9 cellular contexts compared by ENCODE assay signal in the genomic region with DNA sequence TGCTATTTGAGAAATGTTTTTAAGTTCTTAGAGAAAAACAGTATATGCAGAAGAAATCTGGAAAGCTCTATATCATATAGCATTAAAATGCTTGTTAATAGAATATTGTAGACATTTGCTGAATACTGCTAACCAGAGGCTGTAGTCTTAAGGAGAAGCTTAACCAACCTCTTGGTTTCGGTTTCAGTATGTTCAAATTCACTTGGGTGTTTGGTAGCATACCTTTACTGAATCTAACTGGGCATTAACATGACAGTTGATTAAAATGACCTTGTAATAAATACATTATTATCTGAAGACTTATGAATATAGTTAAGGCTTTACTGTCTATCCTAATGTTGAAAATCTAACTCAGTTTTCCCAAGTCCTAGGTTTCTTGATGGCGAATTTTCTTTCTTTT. TPM values are rescaled to one million over a fixed set of nuclear protein-coding genes. Genes with fewer than 3 reads are reported as not detected.
DNase-seq lines count a peak whose midpoint lies in the region; ATAC-seq, FAIRE-seq and TF ChIP-seq lines count a peak whose summit lies in the region.
"Had no signal": no experiment of that assay in that cellular context is flagged by ENCODE, and none has a peak within 500 bp of the region (broad histone marks: within the 10 kb centered on the region; RNA-seq: fewer than 3 reads in every experiment).

No MANE protein-coding gene starts in this region.

- no peak overlapping the region for H3K9ac ChIP-seq in H9 (ENCODE audit: extremely low read depth, insufficient read length, low read length)

- H4K20me1 ChIP-seq in H9 (ENCODE audit: control insufficient read depth, insufficient read depth, insufficient read length), result no peaks in the 10 kb centered on the region

- DNase-seq in H54 (ENCODE audit: insufficient read length, low spot score), result no peak
- DNase-seq in RPMI8226, result peak; percentile 70
- no peak for DNase-seq in memory B cell (ENCODE audit: low spot score in 2 of 2)
- no peak for DNase-seq in NCI-H446 treated with DMSO at 0.1 percent for 48 hours (lab: John Stamatoyannopoulos, UW)
- no peak for DNase-seq in left ventricle myocardium superior
- no peak for DNase-seq in GM19240 (ENCODE audit: insufficient read length, low spot score)
- DNase-seq in H9, result no peak

- FAIRE-seq in H54 (lab: Jason Lieb, UNC), result peak; percentile 20

- H3K18ac ChIP-seq in H9 (ENCODE audit: insufficient read length, low read depth, low read length), result no peak overlapping the region

- no peak overlapping the region for H2AFZ ChIP-seq in H9 (ENCODE audit: low read length)

- H3K9me3 Mint-ChIP-seq in memory B cell, result no peaks in the 10 kb centered on the region
- H3K9me3 Mint-ChIP-seq in H9, result peaks cover 0 to 3% of the 10 kb centered on the region in 2 experiments; a peak in 1 of 5 replicates

- no peak overlapping the region for H3K56ac ChIP-seq in H9 (ENCODE audit: insufficient read length, low read depth, low read length)

- H3K9me3 ChIP-seq in H9 (ENCODE audit: control insufficient read depth, low read depth, low read length), result no peaks in the 10 kb centered on the region
- H3K9me3 ChIP-seq: tibial nerve had no signal

- no peak overlapping the region for H2BK5ac ChIP-seq in H9 (ENCODE audit: insufficient read length, low read length)

- H3T11ph ChIP-seq in H9 (ENCODE audit: low read length), result no peak overlapping the region

- no peak overlapping the region for H3K14ac ChIP-seq in H9 (ENCODE audit: insufficient read depth, low read length)

- intact Hi-C loops in left ventricle myocardium superior (cut with micrococcal nuclease), result no loop called here

- H3K27ac Mint-ChIP-seq in memory B cell (peak overlapping the region; percentile 70), H9 (peak overlapping the region in 1 of 3 experiments; percentile 81; a peak in 1 of 7 replicates)

- no peak overlapping the region for H3K23ac ChIP-seq in H9 (ENCODE audit: insufficient read length, low read depth, low read length)

- H3K4ac ChIP-seq in H9 (ENCODE audit: low read depth, low read length), result no peak overlapping the region

- H3K27me3 ChIP-seq in H9 (ENCODE audit: insufficient read depth, low read length), result no peaks in the 10 kb centered on the region
- H3K27me3 ChIP-seq: tibial nerve had no signal

- H3K4me1 Mint-ChIP-seq in memory B cell, result peaks cover 38% of the 10 kb centered on the region
- H3K4me1 Mint-ChIP-seq in H9, result peaks cover 26 to 27% of the 10 kb centered on the region in 2 experiments

- H2BK120ac ChIP-seq in H9 (ENCODE audit: low read depth, low read length, poor library complexity, severe bottlenecking), result no peak overlapping the region

- H3K27ac ChIP-seq in H9 (ENCODE audit: insufficient read length, low read depth, low read length), result no peak overlapping the region

- H3K27me3 Mint-ChIP-seq in memory B cell (no peaks in the 10 kb centered on the region), H9 (ENCODE audit: low read depth) (no peaks in the 10 kb centered on the region)

- no peak overlapping the region for H4K5ac ChIP-seq in H9 (ENCODE audit: insufficient read length, low read depth, low read length)

- H2BK12ac ChIP-seq in H9 (ENCODE audit: insufficient read length, low read depth, low read length), result no peak overlapping the region

- H3K4me3 Mint-ChIP-seq in memory B cell (peak overlapping the region; percentile 34), H9 (no peak overlapping the region; a peak in 1 of 5 replicates)

- peak; percentile 56 for ATAC-seq in GM18498 (IDR thresholded peaks at IDR 0.05; ENCODE audit: unreplicated experiment)
- ATAC-seq in memory B cell (ENCODE audit: low read depth), result peak; percentile 64
- ATAC-seq in left ventricle myocardium superior, result no peak

- H2AK5ac ChIP-seq in H9 (ENCODE audit: insufficient read length, low read length), result no peak overlapping the region

- peaks cover 2% of the 10 kb centered on the region for H3K23me2 ChIP-seq in H9 (ENCODE audit: insufficient read length, low read depth, low read length, poor library complexity, severe bottlenecking)

- peaks cover 39% of the 10 kb centered on the region for H3K79me2 ChIP-seq in H9 (ENCODE audit: insufficient read depth, low read length)

- H3K79me1 ChIP-seq in H9 (ENCODE audit: insufficient read depth, low read depth, low read length, poor library complexity, severe bottlenecking), result no peaks in the 10 kb centered on the region

- no peak overlapping the region for H2BK20ac ChIP-seq in H9 (ENCODE audit: low read depth, low read length, poor library complexity, severe bottlenecking)

- no peak overlapping the region for H2BK15ac ChIP-seq in H9 (ENCODE audit: low read depth, low read length)

- no peak overlapping the region for H4K8ac ChIP-seq in H9 (replicated peaks; ENCODE audit: insufficient read length, low read depth, low read length)

- peaks cover 37% of the 10 kb centered on the region for H3K36me3 Mint-ChIP-seq in memory B cell
- peaks cover 44 to 74% (median 67%) of the 10 kb centered on the region in 3 experiments for H3K36me3 Mint-ChIP-seq in H9 (ENCODE audit: insufficient read depth in 1 of 3, low read depth in 3 of 3)

- H4K91ac ChIP-seq in H9 (ENCODE audit: insufficient read length, low read depth, low read length), result no peak overlapping the region

- TF ChIP-seq POLR2A in H54 (IDR thresholded peaks at IDR 0.05; ENCODE audit: low read depth, low read length), result no peak

- H3K4me1 ChIP-seq in H9 (ENCODE audit: insufficient read depth, low read length), result peaks cover 2% of the 10 kb centered on the region; the same call in 1 of the 2 replicates

- TF ChIP-seq CTCF in H9 (conservative IDR thresholded peaks at IDR 0.05), result no peak

- no CpG with 5 or more reads among the region's 2 CpGs for WGBS in H9 (ENCODE audit: extremely low coverage, insufficient read length, low lambda C conversion rate)

- no peak overlapping the region for H3K4me2 ChIP-seq in H9 (ENCODE audit: insufficient read depth, insufficient read length, low read length)

RNA-seq across cellular contexts. Expression of gene PCF11, which starts 5.4 kb away (rescaled TPM):
- 27.7 TPM for total RNA-seq in left ventricle myocardium superior
- 47.4 and 50.9 TPM in 2 replicates for total RNA-seq in H9 (2021)

RNA-seq across cellular contexts. Expression of gene ANKRD42, which starts 31.1 kb away (rescaled TPM):
- total RNA-seq in left ventricle myocardium superior (4.3 TPM), H9 (2021) (4.9 and 5.1 TPM in 2 replicates)
